ENCODE assay signal across 1 cellular context in the genomic region with DNA sequence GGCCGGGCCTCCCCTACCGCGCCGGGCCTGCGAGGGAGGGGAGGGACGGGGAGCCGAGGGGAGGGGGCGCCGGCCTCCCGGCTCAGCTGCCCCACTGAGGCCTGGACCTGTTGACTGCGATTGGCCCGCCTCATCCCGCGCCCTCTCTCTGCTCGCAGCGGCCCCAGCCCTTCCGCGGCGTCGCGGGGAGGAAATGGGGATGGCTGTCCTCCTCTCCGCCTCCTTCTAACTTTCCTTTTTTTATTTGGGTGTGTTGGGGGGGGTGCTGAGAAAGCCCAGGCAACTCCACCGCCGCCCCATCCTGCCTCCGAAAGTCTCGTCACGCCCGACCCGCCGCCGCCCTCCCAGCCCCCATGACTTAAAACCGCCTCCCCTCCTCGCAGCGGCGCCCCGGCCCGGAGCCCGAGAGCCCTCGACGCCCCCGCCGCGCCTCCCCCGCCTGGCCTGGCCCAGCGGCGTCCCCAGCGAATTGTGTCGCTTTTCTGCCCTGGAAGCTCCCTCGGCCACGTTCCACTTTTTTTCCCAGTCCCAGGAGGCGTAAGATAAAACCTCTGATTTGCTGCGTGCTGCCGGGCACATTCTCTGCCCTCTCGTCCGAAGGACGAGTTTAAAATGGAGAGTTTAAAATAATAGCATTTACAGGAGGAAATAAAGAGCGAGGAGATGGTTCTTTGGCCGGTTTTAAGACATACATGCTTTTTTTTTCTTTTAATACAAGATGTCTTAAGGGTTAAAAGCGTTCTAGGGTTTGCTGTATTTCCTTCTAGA.
TF ChIP-seq lines count a peak whose summit lies in the region.

No MANE protein-coding gene starts in this region.

TF ChIP-seq in SK-N-SH, 30 proteins besides CTCF, POLR2A, EP300 and RAD21 (continued from another document):
- TF ChIP-seq POLR2AphosphoS5 (IDR thresholded peaks at IDR 0.05; ENCODE audit: low read depth, low read length): peak; percentile 59
- no peak for TF ChIP-seq RCOR1 (IDR thresholded peaks at IDR 0.05; ENCODE audit: low read length)
- peak; percentile 66 for TF ChIP-seq TAF1 (IDR thresholded peaks at IDR 0.05; ENCODE audit: borderline replicate concordance, low read depth, low read length)
- no peak for TF ChIP-seq FOSL2 (IDR thresholded peaks at IDR 0.05; ENCODE audit: borderline replicate concordance, low read depth)
- TF ChIP-seq SIN3A (IDR thresholded peaks at IDR 0.05; ENCODE audit: borderline replicate concordance, low read depth, low read length): no peak; the same call in 1 of the 2 replicates
- TF ChIP-seq MAX (IDR thresholded peaks at IDR 0.05; ENCODE audit: low read depth): peak; percentile 43
TF ChIP-seq in SK-N-SH: peak in this region for 5.
